Comparison of ENCODE assay signal across 15 cellular contexts in the genomic region with DNA sequence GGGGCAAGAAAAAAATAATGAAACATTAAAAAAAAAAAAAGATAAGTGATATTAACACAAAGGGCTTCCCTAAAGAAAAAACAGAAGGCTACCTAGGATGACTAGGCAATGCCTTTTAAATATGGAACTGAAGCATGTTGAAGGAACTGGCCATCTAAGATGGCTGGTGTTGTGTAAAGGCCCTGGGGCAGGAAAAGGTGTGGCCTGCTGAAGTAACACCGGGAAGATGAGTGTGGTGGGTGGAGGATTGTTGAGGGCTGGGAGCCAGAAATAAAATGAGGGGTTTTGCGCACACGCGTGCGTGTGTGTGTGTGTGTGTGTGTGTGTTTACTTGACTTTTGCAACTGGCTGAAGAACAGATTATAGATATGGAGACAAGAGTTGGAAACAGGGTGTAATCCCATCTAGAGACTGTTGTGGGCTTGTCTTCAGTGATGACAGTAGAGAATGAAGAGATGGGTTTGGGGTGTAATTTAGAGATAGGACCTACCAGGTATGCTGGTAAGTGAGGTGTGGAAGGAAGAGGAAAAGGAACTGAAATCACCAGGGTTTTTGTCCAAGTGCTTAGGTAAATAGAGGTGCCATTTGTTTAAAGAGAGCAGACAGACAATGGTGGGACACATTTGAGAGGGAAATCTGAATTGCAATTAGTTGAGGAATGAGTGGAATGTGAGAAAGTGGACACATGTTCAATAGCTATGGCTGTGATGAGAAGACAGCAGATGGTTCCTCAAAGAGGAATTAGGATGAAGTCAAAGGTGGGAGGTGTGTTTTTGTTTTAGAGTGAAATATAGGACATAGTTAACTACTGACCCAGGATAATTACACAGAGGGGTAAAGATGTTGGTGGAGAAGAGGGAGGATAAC. TPM values are rescaled to one million over a fixed set of nuclear protein-coding genes. Genes with fewer than 3 reads are reported as not detected.
A peak's percentile ranks its signal among the peaks of the same experiment; 100 is the strongest.
DNase-seq lines count a peak whose midpoint lies in the region; ATAC-seq and TF ChIP-seq lines count a peak whose summit lies in the region.
"Had no signal": no experiment of that assay in that cellular context is flagged by ENCODE, and none has a peak within 500 bp of the region (broad histone marks: within the 10 kb centered on the region; RNA-seq: fewer than 3 reads in every experiment).

No MANE protein-coding gene starts in this region.

- DNase-seq in left ventricle myocardium superior: no peak
- no peak for DNase-seq in right atrium auricular region (ENCODE audit: low spot score)
- no peak for DNase-seq in SJCRH30
- DNase-seq in immature natural killer cell: no peak
- no peak for DNase-seq in posterior vena cava (ENCODE audit: low spot score)
- no peak for DNase-seq in lower leg skin (ENCODE audit: low spot score in 2 of 2)
- DNase-seq in HUDEP-2 (lab: John Stamatoyannopoulos, UW; ENCODE audit: unreplicated experiment in 76 of 76): no peak
- DNase-seq: activated CD8-positive, alpha-beta memory T cell treated with anti-CD3 and anti-CD28 coated beads for 24 hours; BE2C; body of pancreas; H7; NCI-H2081 treated with DMSO at 0.1 percent for 48 hours; SW 1271 had no signal

- TF ChIP-seq POLR2A in lower leg skin (IDR thresholded peaks at IDR 0.05): no peak

- peak; percentile 12 for ATAC-seq in left ventricle myocardium superior
- ATAC-seq in GM18861 (IDR thresholded peaks at IDR 0.05; ENCODE audit: unreplicated experiment): no peak
- ATAC-seq: body of pancreas had no signal

- H3K4me3 ChIP-seq in right atrium auricular region (no peak overlapping the region), SJCRH30 (no peak overlapping the region), lower leg skin (ENCODE audit: low read depth, poor library complexity, severe bottlenecking) (no peak overlapping the region)
- H3K4me3 ChIP-seq: body of pancreas, vagina had no signal

- H3K27me3 ChIP-seq in right atrium auricular region: no peaks in the 10 kb centered on the region
- H3K27me3 ChIP-seq in SJCRH30: no peaks in the 10 kb centered on the region
- H3K27me3 ChIP-seq: BE2C, body of pancreas, vagina had no signal

- H3K27me3 Mint-ChIP-seq in immature natural killer cell (ENCODE audit: low read depth in 3 of 3): peaks cover 0 to 5% (median 1%) of the 10 kb centered on the region in 3 donors

- 78 to 80% methylated on average over 5 of the region's 5 CpGs for WGBS in lower leg skin, 2 donors

- TF ChIP-seq CTCF in right atrium auricular region (IDR thresholded peaks at IDR 0.05): no peak
- TF ChIP-seq CTCF in lower leg skin (IDR thresholded peaks at IDR 0.05): no peak

- H3K36me3 ChIP-seq in right atrium auricular region (peaks cover 10% of the 10 kb centered on the region), SJCRH30 (peaks cover 85% of the 10 kb centered on the region)

- H3K4me1 Mint-ChIP-seq in immature natural killer cell: peaks cover 59 to 87% of the 10 kb centered on the region in 2 donors

- H3K4me3 Mint-ChIP-seq in immature natural killer cell: peak overlapping the region; percentile 1 to 43 (median 13)

- no peaks in the 10 kb centered on the region for H3K9me3 ChIP-seq in right atrium auricular region
- H3K9me3 ChIP-seq in SJCRH30 (replicated peaks): no peaks in the 10 kb centered on the region
- H3K9me3 ChIP-seq: BE2C, body of pancreas, vagina had no signal

- peak overlapping the region; percentile 3 to 71 (median 11) for H3K27ac Mint-ChIP-seq in immature natural killer cell

- H3K4me1 ChIP-seq in right atrium auricular region (peaks cover 0 to 8% of the 10 kb centered on the region in 2 donors), SJCRH30 (peaks cover 12% of the 10 kb centered on the region; the same call in 1 of the 2 replicates)

- H3K36me3 Mint-ChIP-seq in immature natural killer cell: peaks cover 9 to 40% (median 25%) of the 10 kb centered on the region in 3 donors

- intact Hi-C loops in left ventricle myocardium superior (cut with micrococcal nuclease) (no loop called here), posterior vena cava (cut with DNase I) (loop anchor here in 1 of 2 donors (10.0 kb wide), 1 partner anchor 1758 kb away; no protein-coding TSS in a partner anchor), lower leg skin (cut with DNase I; ENCODE audit: low total_unique reads) (no loop called here)

- H3K27ac ChIP-seq in right atrium auricular region (no peak overlapping the region), SJCRH30 (peak overlapping the region; percentile 17; the same call in 1 of the 2 replicates)
- H3K27ac ChIP-seq: body of pancreas, vagina had no signal

- no peaks in the 10 kb centered on the region for H3K9me3 Mint-ChIP-seq in immature natural killer cell

RNA-seq across cellular contexts. Expression of gene RAD23B, which starts 33.9 kb away (rescaled TPM):
- total RNA-seq in left ventricle myocardium superior (104 TPM), right atrium auricular region (10 to 100 TPM; 58.3 to 85.6 TPM), posterior vena cava (10 to 100 TPM; 79.8 to 89.2 TPM), lower leg skin (100 to 1,000 TPM in 3 of 4 donors, 10 to 100 TPM in 1; 88.6 to 136 (median 114) TPM)
- 143 and 146 TPM in 2 replicates for total RNA-seq in SJCRH30 (2014; rRNA removed; shearing (Covaris generic))
- 10 to 100 TPM; 16.9 to 31.7 (median 17.3) TPM for polyA plus RNA-seq in immature natural killer cell
